In genomic region chr17:20232611-20233010, GRCh38 we compare ENCODE assay signal across 31 cellular contexts.
"Had no signal": no experiment of that assay in that cellular context is flagged by ENCODE, and none has a peak within 500 bp of the region (broad histone marks: within the 10 kb centered on the region; RNA-seq: fewer than 3 reads in every experiment).

No MANE protein-coding gene starts in this region.

- H3K27ac ChIP-seq: body of pancreas, esophagus muscularis mucosa, foreskin keratinocyte, heart left ventricle had no signal

- H3K27me3 Mint-ChIP-seq: activated CD4-positive, alpha-beta T cell treated with anti-CD3 and anti-CD28 coated beads for 36 hours; activated CD8-positive, alpha-beta T cell treated with anti-CD3 and anti-CD28 coated beads for 36 hours; activated naive CD8-positive, alpha-beta T cell; activated T-cell treated with anti-CD3 and anti-CD28 coated beads, Interleukin-2, amount 50 U/mL, for 24 hours; effector memory CD8-positive, alpha-beta T cell; T-cell had no signal

- H3K9me3 Mint-ChIP-seq: activated T-cell treated with anti-CD3 and anti-CD28 coated beads, Interleukin-2, amount 50 U/mL, for 24 hours; activated T-cell treated with anti-CD3 and anti-CD28 coated beads, Interleukin-2, amount 50 U/mL, for 72 hours; effector memory CD8-positive, alpha-beta T cell; T-cell had no signal

- H3K27ac Mint-ChIP-seq: activated CD8-positive, alpha-beta T cell treated with anti-CD3 and anti-CD28 coated beads for 36 hours; activated T-cell treated with anti-CD3 and anti-CD28 coated beads, Interleukin-2, amount 50 U/mL, for 24 hours; activated T-cell treated with anti-CD3 and anti-CD28 coated beads, Interleukin-2, amount 50 U/mL, for 72 hours had no signal

- ATAC-seq: activated CD4-positive, alpha-beta T cell treated with anti-CD3 and anti-CD28 coated beads for 36 hours; activated CD8-positive, alpha-beta T cell treated with anti-CD3 and anti-CD28 coated beads for 36 hours; activated T-cell treated with anti-CD3 and anti-CD28 coated beads, Interleukin-2, amount 50 U/mL, for 72 hours; body of pancreas; effector memory CD8-positive, alpha-beta T cell; foreskin keratinocyte; gastrocnemius medialis; heart left ventricle; T-cell had no signal

- H3K4me3 Mint-ChIP-seq: activated CD4-positive, alpha-beta T cell treated with anti-CD3 and anti-CD28 coated beads for 36 hours; activated CD8-positive, alpha-beta T cell treated with anti-CD3 and anti-CD28 coated beads for 36 hours; activated naive CD8-positive, alpha-beta T cell; activated T-cell treated with anti-CD3 and anti-CD28 coated beads, Interleukin-2, amount 50 U/mL, for 24 hours; activated T-cell treated with anti-CD3 and anti-CD28 coated beads, Interleukin-2, amount 50 U/mL, for 72 hours; effector memory CD8-positive, alpha-beta T cell; T-cell had no signal

- DNase-seq: activated CD4-positive, alpha-beta T cell treated with anti-CD3 and anti-CD28 coated beads for 36 hours; activated CD4-positive, alpha-beta T cell treated with anti-CD3 and anti-CD28 coated beads, Interleukin-2, amount 50 U/mL, for 1 hour; activated CD4-positive, alpha-beta T cell treated with anti-CD3 and anti-CD28 coated beads, Interleukin-2, amount 50 U/mL, for 48 hours; activated CD4-positive, CD25-positive, alpha-beta regulatory T cell; activated CD4-positive, CD25-positive, alpha-beta regulatory T cell treated with anti-CD3 and anti-CD28 coated beads, Interleukin-2, amount 50 U/mL, for 72 hours; activated CD8-positive, alpha-beta memory T cell treated with anti-CD3 and anti-CD28 coated beads for 24 hours; activated CD8-positive, alpha-beta memory T cell treated with anti-CD3 and anti-CD28 coated beads, Interleukin-2, amount 50 U/mL, for 48 hours; activated CD8-positive, alpha-beta T cell treated with anti-CD3 and anti-CD28 coated beads for 36 hours; activated gamma-delta T cell; activated naive CD4-positive, alpha-beta T cell; activated T-cell treated with anti-CD3 and anti-CD28 coated beads for 4 hours; activated T-cell treated with anti-CD3 and anti-CD28 coated beads, Interleukin-2, amount 50 U/mL, for 24 hours; activated T-cell treated with anti-CD3 and anti-CD28 coated beads, Interleukin-2, amount 50 U/mL, for 72 hours; amygdala; aorta; body of pancreas; caudate nucleus; cortex of kidney; dermis blood vessel endothelial cell; effector CD4-positive, alpha-beta T cell; effector memory CD8-positive, alpha-beta T cell; erythroblast; foreskin keratinocyte; gastrocnemius medialis; glutamatergic neuron; heart left ventricle; SW 1271; T-cell; T-helper 2 cell had no signal
